In the genomic region with DNA sequence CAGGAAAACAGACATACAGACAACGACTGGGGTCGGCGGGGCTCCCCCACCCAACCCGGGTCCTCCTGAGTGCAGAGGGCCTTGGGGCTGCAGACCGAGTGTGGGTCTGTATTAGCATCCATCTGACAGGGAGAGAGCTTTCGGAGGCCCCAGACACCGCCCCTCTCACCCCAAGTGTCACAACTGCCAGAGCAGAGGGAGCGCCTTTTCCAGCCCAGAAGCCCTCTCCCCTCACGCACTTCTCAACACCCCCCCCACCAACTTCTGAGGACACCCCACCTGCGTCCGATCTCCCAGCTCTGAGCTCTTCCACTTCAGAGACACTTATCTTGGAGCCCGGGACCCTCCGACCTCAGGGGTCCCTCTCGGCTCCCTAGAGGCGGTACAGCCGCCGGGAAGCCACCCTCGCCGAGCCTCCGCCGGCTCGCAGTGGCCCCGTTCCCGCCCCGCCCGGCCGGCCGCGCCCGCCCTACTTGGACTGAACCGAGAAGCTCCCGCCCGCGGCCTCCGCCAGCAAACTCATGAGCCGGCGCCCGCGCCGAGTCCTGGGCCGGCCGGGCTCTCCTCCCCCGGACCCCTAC, we compare ENCODE assay signal across 8 cellular contexts. TPM values are rescaled to one million over a fixed set of nuclear protein-coding genes. Genes with fewer than 3 reads are reported as not detected.
A peak's percentile ranks its signal among the peaks of the same experiment; 100 is the strongest.
DNase-seq lines count a peak whose midpoint lies in the region; ATAC-seq, FAIRE-seq and TF ChIP-seq lines count a peak whose summit lies in the region.

No MANE protein-coding gene starts in this region.

- H3K4me1 ChIP-seq in pancreas: peaks cover 0 to 13% (median 4%) of the 10 kb centered on the region in 3 donors

- H3K9me3 ChIP-seq in pancreas: no peaks in the 10 kb centered on the region

- DNase-seq in DMS53 (lab: John Stamatoyannopoulos, UW) (peak; percentile 46), activated T-cell treated with anti-CD3 and anti-CD28 coated beads for 24 hours (ENCODE audit: low read depth) (peak; percentile 40), fibroblast of mammary gland (ENCODE audit: low read depth) (no peak), pancreas (peak in 1 of 6 donors; percentile 26), GM20000 (ENCODE audit: low spot score) (no peak), hippocampal formation (lab: John Stamatoyannopoulos, UW) (no peak)

- no peaks in the 10 kb centered on the region for H3K36me3 ChIP-seq in pancreas

- WGBS in pancreas, 2 donors: 1% methylated on average over 32 to 43 of the region's 43 CpGs

- ATAC-seq in HG03521 (IDR thresholded peaks at IDR 0.05; ENCODE audit: unreplicated experiment) (peak; percentile 1), pancreas (peak; percentile 17 to 67 (median 46)), HG03432 (IDR thresholded peaks at IDR 0.05; ENCODE audit: unreplicated experiment) (no peak)

- TF ChIP-seq CTCF in fibroblast of mammary gland (conservative IDR thresholded peaks at IDR 0.05; ENCODE audit: control insufficient read depth, insufficient read depth, low read depth, low read length): no peak
- no peak for TF ChIP-seq CTCF in pancreas (IDR thresholded peaks at IDR 0.05)
- TF ChIP-seq CTCF in GM20000 (IDR thresholded peaks at IDR 0.05; ENCODE audit: extremely low read depth, missing control alignments): no peak

- intact Hi-C loops in pancreas (cut with DNase I): no loop called here

- no peaks in the 10 kb centered on the region for H3K27me3 ChIP-seq in pancreas

- peak overlapping the region; percentile 89 to 93 (median 92) for H3K27ac ChIP-seq in pancreas

- FAIRE-seq in pancreas (lab: Jason Lieb, UNC): no peak

- H3K4me3 ChIP-seq in fibroblast of mammary gland (ENCODE audit: control insufficient read depth, low read depth, low read length): peak overlapping the region; percentile 55
- H3K4me3 ChIP-seq in pancreas: peak overlapping the region; percentile 73 to 87 (median 82)

RNA-seq across cellular contexts. Expression of a gene that starts 0.4 kb away (rescaled TPM):
- total RNA-seq in pancreas: 10 to 100 TPM in 5 of 6 donors, 1 to 10 TPM in 1; 9.0 to 27.5 (median 14.0) TPM
- polyA plus RNA-seq in pancreas: 10 to 100 TPM; 13.6 to 18.5 TPM

RNA-seq across cellular contexts. Expression of a gene that starts 15.1 kb away (rescaled TPM):
- total RNA-seq in pancreas: 10 to 100 TPM; 17.0 to 28.9 (median 20.4) TPM
- polyA plus RNA-seq in pancreas: 10 to 100 TPM; 10.2 to 13.3 TPM

RNA-seq across cellular contexts. Expression of a gene that starts 32.0 kb away (rescaled TPM):
- 10 to 100 TPM; 13.5 to 21.4 (median 17.2) TPM for total RNA-seq in pancreas
- polyA plus RNA-seq in pancreas: 10 to 100 TPM; 18.6 to 32.9 TPM

RNA-seq across cellular contexts. Expression of a gene that starts 43.0 kb away (rescaled TPM):
- 10 to 100 TPM; 21.2 to 38.0 (median 27.0) TPM for total RNA-seq in pancreas
- polyA plus RNA-seq in pancreas: 10 to 100 TPM; 12.2 to 18.7 TPM

Comparison
In these comparisons a context has a peak if more than half of its experiments do, and no peak if none do; other contexts are left out.
1. DNase-seq: peak in DMS53 (single experiment) and activated T-cell treated with anti-CD3 and anti-CD28 coated beads for 24 hours (single experiment); none in fibroblast of mammary gland (single experiment), GM20000 (single experiment) and hippocampal formation (0 of 2).